14 cellular contexts compared by ENCODE assay signal in the genomic region with DNA sequence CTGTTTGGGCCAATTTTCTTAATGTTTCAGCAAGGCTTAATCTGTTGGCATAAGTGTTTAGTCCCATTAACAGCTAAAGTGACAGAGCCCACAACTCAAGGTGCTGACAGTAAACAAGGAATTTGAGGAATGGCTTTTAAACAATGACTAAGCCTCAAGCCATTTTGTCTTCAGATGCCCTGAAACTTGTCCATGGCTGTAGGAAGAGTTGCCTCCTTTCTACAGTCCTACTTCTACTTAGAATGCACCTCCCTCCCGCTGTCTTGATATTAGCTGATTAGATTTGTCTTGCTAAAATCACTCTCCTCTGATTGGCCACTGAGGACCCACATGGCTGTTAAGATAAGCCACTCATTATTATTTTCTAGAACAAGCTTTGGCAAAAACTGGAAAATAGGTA.
"Had no signal": no experiment of that assay in that cellular context is flagged by ENCODE, and none has a peak within 500 bp of the region (broad histone marks: within the 10 kb centered on the region; RNA-seq: fewer than 3 reads in every experiment).

No MANE protein-coding gene starts in this region.

- H3K4me3 ChIP-seq: adrenal gland, dorsolateral prefrontal cortex, sigmoid colon, spleen, suprapubic skin had no signal

- H3K4me1 ChIP-seq: adrenal gland, sigmoid colon, spleen, suprapubic skin had no signal

- H3K27ac Mint-ChIP-seq: activated CD4-positive, alpha-beta memory T cell treated with anti-CD3 and anti-CD28 coated beads, Interleukin-2, amount 10 ng/mL, durations not matched to agents 7 days and 5 days; activated T-cell treated with anti-CD3 and anti-CD28 coated beads, Interleukin-2, amount 50 U/mL, for 24 hours; nephron; stimulated activated naive CD8-positive, alpha-beta T cell treated with anti-CD3 and anti-CD28 coated beads, Interleukin-15, Interleukin-2, amounts not matched to agents 100 ng/mL and 50 ng/mL, for 24 hours; type B pancreatic cell had no signal

- H3K27ac ChIP-seq: adrenal gland, dorsolateral prefrontal cortex, sigmoid colon, spleen, suprapubic skin had no signal

- H3K4me1 Mint-ChIP-seq: activated CD4-positive, alpha-beta memory T cell treated with anti-CD3 and anti-CD28 coated beads, Interleukin-2, amount 10 ng/mL, durations not matched to agents 7 days and 5 days had no signal

- DNase-seq: activated CD4-positive, alpha-beta memory T cell treated with anti-CD3 and anti-CD28 coated beads, Interleukin-2, amount 10 ng/mL, durations not matched to agents 7 days and 5 days; activated effector memory CD4-positive, alpha-beta T cell treated with Interleukin-2 at 50 U/mL for 16 hours; activated naive CD4-positive, alpha-beta T cell treated with anti-CD3 and anti-CD28 coated beads, Interleukin-2, amount 50 U/mL, for 16 hours; activated T-cell treated with anti-CD3 and anti-CD28 coated beads, Interleukin-2, amount 50 U/mL, for 24 hours; adrenal gland; dorsolateral prefrontal cortex; erythroblast; sigmoid colon; spleen; T-helper 1 cell had no signal

- H3K27me3 ChIP-seq: adrenal gland, sigmoid colon, suprapubic skin had no signal

- H3K9me3 ChIP-seq: adrenal gland, sigmoid colon, spleen, suprapubic skin had no signal

- H3K36me3 Mint-ChIP-seq: type B pancreatic cell had no signal

- H3K36me3 ChIP-seq: adrenal gland, sigmoid colon, spleen, suprapubic skin had no signal

- H3K9me3 Mint-ChIP-seq: activated CD4-positive, alpha-beta memory T cell treated with anti-CD3 and anti-CD28 coated beads, Interleukin-2, amount 10 ng/mL, durations not matched to agents 7 days and 5 days; activated T-cell treated with anti-CD3 and anti-CD28 coated beads, Interleukin-2, amount 50 U/mL, for 24 hours; nephron; stimulated activated naive CD8-positive, alpha-beta T cell treated with anti-CD3 and anti-CD28 coated beads, Interleukin-15, Interleukin-2, amounts not matched to agents 100 ng/mL and 50 ng/mL, for 24 hours; type B pancreatic cell had no signal

- H3K4me3 Mint-ChIP-seq: activated CD4-positive, alpha-beta memory T cell treated with anti-CD3 and anti-CD28 coated beads, Interleukin-2, amount 10 ng/mL, durations not matched to agents 7 days and 5 days; activated T-cell treated with anti-CD3 and anti-CD28 coated beads, Interleukin-2, amount 50 U/mL, for 24 hours; nephron; stimulated activated naive CD8-positive, alpha-beta T cell treated with anti-CD3 and anti-CD28 coated beads, Interleukin-15, Interleukin-2, amounts not matched to agents 100 ng/mL and 50 ng/mL, for 24 hours; type B pancreatic cell had no signal
